22 cellular contexts compared by ENCODE assay signal in the genomic region with DNA sequence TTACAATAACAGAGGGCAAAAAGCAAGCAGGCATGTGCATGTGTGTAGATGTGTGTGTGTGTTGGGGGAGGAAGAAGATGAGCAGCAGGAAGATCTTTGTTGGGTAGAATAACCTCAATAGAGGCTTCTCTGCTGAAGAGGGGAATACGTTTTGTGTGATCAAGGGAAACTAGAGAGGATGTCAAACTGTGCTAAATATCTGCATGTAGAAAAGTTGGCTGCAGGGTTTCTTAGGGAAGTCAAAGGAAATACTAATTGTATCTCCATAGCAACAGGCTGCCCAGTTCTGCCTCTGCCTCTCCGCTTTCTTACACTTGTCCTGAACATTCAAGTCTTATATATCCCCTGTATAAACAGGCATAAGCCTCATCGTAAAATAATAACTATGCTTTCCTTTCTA.
"Had no signal": no experiment of that assay in that cellular context is flagged by ENCODE, and none has a peak within 500 bp of the region (broad histone marks: within the 10 kb centered on the region; RNA-seq: fewer than 3 reads in every experiment).

No MANE protein-coding gene starts in this region.

- DNase-seq: activated T-cell treated with anti-CD3 and anti-CD28 coated beads, Interleukin-2, amount 50 U/mL, for 1 hour; adrenal gland; central memory CD4-positive, alpha-beta T cell; dermis blood vessel endothelial cell; effector CD8-positive, alpha-beta T cell; foreskin melanocyte; glutamatergic neuron; hippocampal formation; kidney; left ventricle myocardium inferior; natural killer cell; nucleus accumbens; right cardiac atrium; stimulated activated CD4-positive, alpha-beta T cell treated with anti-CD3 and anti-CD28 coated beads, Interleukin-12 subunit alpha, Interleukin-12 subunit beta, amount 100 ng/mL, for 4 hours; stimulated activated CD4-positive, alpha-beta T cell treated with anti-CD3 and anti-CD28 coated beads, Interleukin-4, amount 100 ng/mL, for 4 hours; stimulated activated naive CD8-positive, alpha-beta T cell treated with anti-CD3 and anti-CD28 coated beads, Interleukin-15, Interleukin-2, amounts not matched to agents 100 U/mL and 50 U/mL, for 24 hours; WERI-Rb-1 had no signal

- H2AFZ ChIP-seq: parathyroid adenoma had no signal

- H3K36me3 ChIP-seq: adrenal gland, ascending aorta, left ventricle myocardium inferior, WERI-Rb-1 had no signal

- H3K27ac ChIP-seq: adrenal gland, ascending aorta, left ventricle myocardium inferior, parathyroid adenoma, WERI-Rb-1 had no signal

- H3K9ac ChIP-seq: parathyroid adenoma had no signal

- H3K27me3 Mint-ChIP-seq: activated T-helper 17 cell treated with anti-CD3 and anti-CD28 coated beads, Interleukin-2, amount 50 U/mL, for 72 hours had no signal

- H3K9me3 ChIP-seq: adrenal gland, ascending aorta had no signal

- H3K27ac Mint-ChIP-seq: activated naive CD4-positive, alpha-beta T cell treated with anti-CD3 and anti-CD28 coated beads, Interleukin-2, amount 50 U/mL, for 72 hours; activated T-helper 17 cell treated with anti-CD3 and anti-CD28 coated beads, Interleukin-2, amount 50 U/mL, for 72 hours; mesothelial cell of epicardium; natural killer cell had no signal

- H3K36me3 Mint-ChIP-seq: activated naive CD4-positive, alpha-beta T cell treated with anti-CD3 and anti-CD28 coated beads, Interleukin-2, amount 50 U/mL, for 72 hours; mesothelial cell of epicardium; natural killer cell had no signal

- H3K4me3 Mint-ChIP-seq: activated T-helper 17 cell treated with anti-CD3 and anti-CD28 coated beads, Interleukin-2, amount 50 U/mL, for 72 hours; mesothelial cell of epicardium; natural killer cell had no signal

- H3K4me1 Mint-ChIP-seq: activated T-helper 17 cell treated with anti-CD3 and anti-CD28 coated beads, Interleukin-2, amount 50 U/mL, for 72 hours; natural killer cell had no signal

- H3K4me1 ChIP-seq: ascending aorta, left ventricle myocardium inferior, parathyroid adenoma had no signal

- H3K27me3 ChIP-seq: adrenal gland, ascending aorta had no signal

- H3K79me2 ChIP-seq: parathyroid adenoma had no signal

- FAIRE-seq: kidney had no signal

- H3K9me3 Mint-ChIP-seq: activated naive CD4-positive, alpha-beta T cell treated with anti-CD3 and anti-CD28 coated beads, Interleukin-2, amount 50 U/mL, for 72 hours; activated T-helper 17 cell treated with anti-CD3 and anti-CD28 coated beads, Interleukin-2, amount 50 U/mL, for 72 hours had no signal

- H3K4me3 ChIP-seq: adrenal gland, ascending aorta, left ventricle myocardium inferior had no signal
